Comparison of ENCODE assay signal across 41 cellular contexts in the genomic region with DNA sequence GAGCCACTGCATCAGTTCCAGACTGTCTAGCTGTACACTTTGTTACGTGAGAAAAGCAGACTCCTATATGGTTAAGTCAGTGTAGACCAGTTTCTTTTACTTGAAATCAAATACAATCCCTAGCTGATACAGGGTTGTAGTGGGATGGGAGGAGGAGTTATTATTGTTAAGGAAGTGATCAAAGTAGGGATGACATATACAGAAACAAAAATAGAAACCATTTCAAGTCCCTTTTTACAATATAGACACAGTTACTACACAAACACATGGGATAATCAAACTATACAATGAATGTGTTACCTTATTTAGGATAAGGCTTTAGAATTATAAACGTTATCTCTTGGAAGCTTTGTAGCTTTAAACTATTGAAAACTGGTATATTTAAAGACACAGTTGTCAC.
"Had no signal": no experiment of that assay in that cellular context is flagged by ENCODE, and none has a peak within 500 bp of the region (broad histone marks: within the 10 kb centered on the region; RNA-seq: fewer than 3 reads in every experiment).

No MANE protein-coding gene starts in this region.

- H3K9me3 ChIP-seq: adrenal gland, ascending aorta, body of pancreas, breast epithelium had no signal

- H3K27me3 Mint-ChIP-seq: activated naive CD4-positive, alpha-beta T cell treated with anti-CD3 and anti-CD28 coated beads, Interleukin-2, amount 10 ng/mL, durations not matched to agents 7 days and 5 days; activated naive CD4-positive, alpha-beta T cell treated with anti-CD3 and anti-CD28 coated beads, Interleukin-2, amount 50 U/mL, for 24 hours; activated naive CD8-positive, alpha-beta T cell treated with anti-CD3 and anti-CD28 coated beads for 36 hours; activated naive CD8-positive, alpha-beta T cell treated with anti-CD3 and anti-CD28 coated beads, Interleukin-2, amount 50 U/mL, for 24 hours; activated T-cell treated with anti-CD3 and anti-CD28 coated beads, Interleukin-2, amount 50 U/mL, for 24 hours; brain; central memory CD8-positive, alpha-beta T cell had no signal

- H3K4me3 Mint-ChIP-seq: activated naive CD4-positive, alpha-beta T cell treated with anti-CD3 and anti-CD28 coated beads for 36 hours; activated naive CD4-positive, alpha-beta T cell treated with anti-CD3 and anti-CD28 coated beads, Interleukin-2, amount 10 ng/mL, durations not matched to agents 7 days and 5 days; activated naive CD4-positive, alpha-beta T cell treated with anti-CD3 and anti-CD28 coated beads, Interleukin-2, amount 50 U/mL, for 24 hours; activated naive CD8-positive, alpha-beta T cell; activated naive CD8-positive, alpha-beta T cell treated with anti-CD3 and anti-CD28 coated beads for 36 hours; activated naive CD8-positive, alpha-beta T cell treated with anti-CD3 and anti-CD28 coated beads, Interleukin-2, amount 10 ng/mL, durations not matched to agents 7 days and 5 days; activated naive CD8-positive, alpha-beta T cell treated with anti-CD3 and anti-CD28 coated beads, Interleukin-2, amount 50 U/mL, for 24 hours; activated T-cell treated with anti-CD3 and anti-CD28 coated beads, Interleukin-2, amount 50 U/mL, for 24 hours; activated T-cell treated with anti-CD3 and anti-CD28 coated beads, Interleukin-2, amount 50 U/mL, for 4 hours; activated T-cell treated with anti-CD3 and anti-CD28 coated beads, Interleukin-2, amount 50 U/mL, for 72 hours; activated T-helper 1 cell treated with anti-CD3 and anti-CD28 coated beads, Interleukin-12 subunit alpha, Interleukin-12 subunit beta, Interleukin-2, Interleukin-4 antibody, amounts not matched to agents 30 ng/mL and 10 ng/mL and 1 ng/mL, durations not matched to agents 14 hours and 24 hours and 36 hours; activated T-helper 17 cell treated with anti-CD3 and anti-CD28 coated beads, Interleukin-2, amount 50 U/mL, for 72 hours; brain; central memory CD8-positive, alpha-beta T cell had no signal

- H3K36me3 ChIP-seq: adrenal gland, ascending aorta, brain microvascular endothelial cell, breast epithelium, cardiac muscle cell had no signal

- H3K36me3 Mint-ChIP-seq: activated naive CD4-positive, alpha-beta T cell treated with anti-CD3 and anti-CD28 coated beads, Interleukin-2, amount 10 ng/mL, durations not matched to agents 7 days and 5 days; activated naive CD4-positive, alpha-beta T cell treated with anti-CD3 and anti-CD28 coated beads, Interleukin-2, amount 50 U/mL, for 24 hours; activated naive CD4-positive, alpha-beta T cell treated with anti-CD3 and anti-CD28 coated beads, Interleukin-2, amount 50 U/mL, for 72 hours; activated naive CD8-positive, alpha-beta T cell; activated naive CD8-positive, alpha-beta T cell treated with anti-CD3 and anti-CD28 coated beads for 36 hours; activated naive CD8-positive, alpha-beta T cell treated with anti-CD3 and anti-CD28 coated beads, Interleukin-2, amount 10 ng/mL, durations not matched to agents 7 days and 5 days; brain had no signal

- H3K4me1 ChIP-seq: adrenal gland, ascending aorta, body of pancreas, breast epithelium had no signal

- H3K27ac Mint-ChIP-seq: activated naive CD4-positive, alpha-beta T cell treated with anti-CD3 and anti-CD28 coated beads for 36 hours; activated naive CD4-positive, alpha-beta T cell treated with anti-CD3 and anti-CD28 coated beads, Interleukin-2, amount 10 ng/mL, durations not matched to agents 7 days and 5 days; activated naive CD4-positive, alpha-beta T cell treated with anti-CD3 and anti-CD28 coated beads, Interleukin-2, amount 50 U/mL, for 24 hours; activated naive CD4-positive, alpha-beta T cell treated with anti-CD3 and anti-CD28 coated beads, Interleukin-2, amount 50 U/mL, for 72 hours; activated naive CD8-positive, alpha-beta T cell; activated naive CD8-positive, alpha-beta T cell treated with anti-CD3 and anti-CD28 coated beads for 36 hours; activated naive CD8-positive, alpha-beta T cell treated with anti-CD3 and anti-CD28 coated beads, Interleukin-2, amount 10 ng/mL, durations not matched to agents 7 days and 5 days; activated naive CD8-positive, alpha-beta T cell treated with anti-CD3 and anti-CD28 coated beads, Interleukin-2, amount 50 U/mL, for 24 hours; activated T-cell treated with anti-CD3 and anti-CD28 coated beads, Interleukin-2, amount 50 U/mL, for 24 hours; activated T-cell treated with anti-CD3 and anti-CD28 coated beads, Interleukin-2, amount 50 U/mL, for 72 hours; activated T-helper 1 cell treated with anti-CD3 and anti-CD28 coated beads, Interleukin-12 subunit alpha, Interleukin-12 subunit beta, Interleukin-2, Interleukin-4 antibody, amounts not matched to agents 30 ng/mL and 10 ng/mL and 1 ng/mL, durations not matched to agents 14 hours and 24 hours and 36 hours; activated T-helper 17 cell treated with anti-CD3 and anti-CD28 coated beads, Interleukin-2, amount 50 U/mL, for 72 hours; activated T-helper 2 cell treated with anti-CD3 and anti-CD28 coated beads, Interferon-gamma antibody, Interleukin-2, Interleukin-4, amounts not matched to agents 10 μg/mL and 5 μg/mL and 100 μg/mL, durations not matched to agents 14 hours and 24 hours and 36 hours had no signal

- DNase-seq: activated effector memory CD4-positive, alpha-beta T cell treated with anti-CD3 and anti-CD28 coated beads, Interleukin-2, amount 50 U/mL, for 16 hours; activated effector memory CD4-positive, alpha-beta T cell treated with Interleukin-2 at 50 U/mL for 16 hours; activated gamma-delta T cell; activated gamma-delta T cell treated with Interleukin-2 at 50 U/mL for 16 hours; activated naive CD4-positive, alpha-beta T cell; activated naive CD4-positive, alpha-beta T cell treated with anti-CD3 and anti-CD28 coated beads for 36 hours; activated naive CD4-positive, alpha-beta T cell treated with anti-CD3 and anti-CD28 coated beads, Interleukin-2, amount 10 ng/mL, durations not matched to agents 7 days and 5 days; activated naive CD4-positive, alpha-beta T cell treated with anti-CD3 and anti-CD28 coated beads, Interleukin-2, amount 50 U/mL, for 16 hours; activated naive CD4-positive, alpha-beta T cell treated with Interleukin-2 at 50 U/mL for 16 hours; activated naive CD8-positive, alpha-beta T cell treated with anti-CD3 and anti-CD28 coated beads for 36 hours; activated naive CD8-positive, alpha-beta T cell treated with anti-CD3 and anti-CD28 coated beads, Interleukin-2, amount 10 ng/mL, durations not matched to agents 7 days and 5 days; activated naive CD8-positive, alpha-beta T cell treated with anti-CD3 and anti-CD28 coated beads, Interleukin-2, amount 50 U/mL, for 24 hours; activated T-cell treated with anti-CD3 and anti-CD28 coated beads for 4 hours; activated T-cell treated with anti-CD3 and anti-CD28 coated beads, Interleukin-2, amount 50 U/mL, for 1 hour; activated T-cell treated with anti-CD3 and anti-CD28 coated beads, Interleukin-2, amount 50 U/mL, for 24 hours; activated T-cell treated with anti-CD3 and anti-CD28 coated beads, Interleukin-2, amount 50 U/mL, for 4 hours; activated T-cell treated with anti-CD3 and anti-CD28 coated beads, Interleukin-2, amount 50 U/mL, for 48 hours; activated T-cell treated with anti-CD3 and anti-CD28 coated beads, Interleukin-2, amount 50 U/mL, for 72 hours; adrenal gland; amniotic stem cell; amygdala; anterior cingulate cortex; aorta; body of pancreas; brain microvascular endothelial cell; caudate nucleus; central memory CD4-positive, alpha-beta T cell; cerebellar nuclear complex had no signal

- H3K4me1 Mint-ChIP-seq: activated naive CD4-positive, alpha-beta T cell treated with anti-CD3 and anti-CD28 coated beads, Interleukin-2, amount 10 ng/mL, durations not matched to agents 7 days and 5 days; activated naive CD4-positive, alpha-beta T cell treated with anti-CD3 and anti-CD28 coated beads, Interleukin-2, amount 50 U/mL, for 24 hours; activated naive CD8-positive, alpha-beta T cell treated with anti-CD3 and anti-CD28 coated beads for 36 hours; activated naive CD8-positive, alpha-beta T cell treated with anti-CD3 and anti-CD28 coated beads, Interleukin-2, amount 10 ng/mL, durations not matched to agents 7 days and 5 days; activated naive CD8-positive, alpha-beta T cell treated with anti-CD3 and anti-CD28 coated beads, Interleukin-2, amount 50 U/mL, for 24 hours; activated T-helper 17 cell treated with anti-CD3 and anti-CD28 coated beads, Interleukin-2, amount 50 U/mL, for 72 hours; central memory CD8-positive, alpha-beta T cell had no signal

- H3K9me3 Mint-ChIP-seq: activated naive CD4-positive, alpha-beta T cell treated with anti-CD3 and anti-CD28 coated beads for 36 hours; activated naive CD4-positive, alpha-beta T cell treated with anti-CD3 and anti-CD28 coated beads, Interleukin-2, amount 10 ng/mL, durations not matched to agents 7 days and 5 days; activated naive CD4-positive, alpha-beta T cell treated with anti-CD3 and anti-CD28 coated beads, Interleukin-2, amount 50 U/mL, for 24 hours; activated naive CD4-positive, alpha-beta T cell treated with anti-CD3 and anti-CD28 coated beads, Interleukin-2, amount 50 U/mL, for 72 hours; activated naive CD8-positive, alpha-beta T cell treated with anti-CD3 and anti-CD28 coated beads for 36 hours; activated naive CD8-positive, alpha-beta T cell treated with anti-CD3 and anti-CD28 coated beads, Interleukin-2, amount 10 ng/mL, durations not matched to agents 7 days and 5 days; activated naive CD8-positive, alpha-beta T cell treated with anti-CD3 and anti-CD28 coated beads, Interleukin-2, amount 50 U/mL, for 24 hours; activated T-cell treated with anti-CD3 and anti-CD28 coated beads, Interleukin-2, amount 50 U/mL, for 24 hours; activated T-cell treated with anti-CD3 and anti-CD28 coated beads, Interleukin-2, amount 50 U/mL, for 4 hours; activated T-cell treated with anti-CD3 and anti-CD28 coated beads, Interleukin-2, amount 50 U/mL, for 72 hours; activated T-helper 1 cell treated with anti-CD3 and anti-CD28 coated beads, Interleukin-12 subunit alpha, Interleukin-12 subunit beta, Interleukin-2, Interleukin-4 antibody, amounts not matched to agents 30 ng/mL and 10 ng/mL and 1 ng/mL, durations not matched to agents 14 hours and 24 hours and 36 hours; activated T-helper 17 cell treated with anti-CD3 and anti-CD28 coated beads, Interleukin-2, amount 50 U/mL, for 72 hours; activated T-helper 2 cell treated with anti-CD3 and anti-CD28 coated beads, Interferon-gamma antibody, Interleukin-2, Interleukin-4, amounts not matched to agents 10 μg/mL and 5 μg/mL and 100 μg/mL, durations not matched to agents 14 hours and 24 hours and 36 hours; brain; central memory CD8-positive, alpha-beta T cell had no signal

- FAIRE-seq: astrocyte, bronchial epithelial cell had no signal

- ATAC-seq: activated naive CD4-positive, alpha-beta T cell treated with anti-CD3 and anti-CD28 coated beads, Interleukin-2, amount 50 U/mL, for 72 hours; activated naive CD8-positive, alpha-beta T cell treated with anti-CD3 and anti-CD28 coated beads, Interleukin-2, amount 50 U/mL, for 24 hours; activated T-cell treated with anti-CD3 and anti-CD28 coated beads, Interleukin-2, amount 50 U/mL, for 4 hours; activated T-cell treated with anti-CD3 and anti-CD28 coated beads, Interleukin-2, amount 50 U/mL, for 72 hours; activated T-helper 17 cell treated with anti-CD3 and anti-CD28 coated beads, Interleukin-2, amount 50 U/mL, for 72 hours; body of pancreas had no signal

- H3K4me3 ChIP-seq: adrenal gland, ascending aorta, body of pancreas, breast epithelium, cardiac muscle cell had no signal
